Comparison of ENCODE assay signal across 18 cellular contexts in the genomic region with DNA sequence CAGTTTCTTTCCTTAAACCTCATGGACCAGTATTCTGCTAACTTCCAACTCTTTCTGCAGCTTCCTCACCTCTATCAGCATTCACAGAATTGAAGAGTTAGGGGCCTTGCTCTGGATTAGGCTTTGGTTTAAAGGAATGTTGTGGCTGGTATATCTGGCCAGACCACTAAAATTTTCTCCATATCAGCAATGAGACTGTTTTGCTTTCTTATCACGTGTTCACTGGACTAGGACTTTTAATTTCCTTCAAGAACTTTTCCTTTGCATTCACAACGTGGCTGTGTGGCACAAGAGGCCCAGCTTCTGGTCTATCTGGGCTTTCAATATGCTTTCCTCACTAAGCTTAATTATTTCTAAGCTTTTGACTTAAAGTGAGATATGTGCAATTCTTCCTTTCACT. TPM values are rescaled to one million over a fixed set of nuclear protein-coding genes. Genes with fewer than 3 reads are reported as not detected.
A peak's percentile ranks its signal among the peaks of the same experiment; 100 is the strongest.
DNase-seq lines count a peak whose midpoint lies in the region; ATAC-seq, FAIRE-seq and TF ChIP-seq lines count a peak whose summit lies in the region.
"Had no signal": no experiment of that assay in that cellular context is flagged by ENCODE, and none has a peak within 500 bp of the region (broad histone marks: within the 10 kb centered on the region; RNA-seq: fewer than 3 reads in every experiment).

No MANE protein-coding gene starts in this region.

- TF ChIP-seq POLR2A in body of pancreas (IDR thresholded peaks at IDR 0.05), result no peak

- H3K4me3 ChIP-seq in CD4-positive, CD25-positive, alpha-beta regulatory T cell (ENCODE audit: low read depth, low read length), result no peak overlapping the region
- H3K4me3 ChIP-seq in astrocyte (ENCODE audit: insufficient read depth, low read depth, low read length) (no peak overlapping the region), fibroblast of villous mesenchyme (ENCODE audit: low read depth, low read length) (no peak overlapping the region), smooth muscle cell (no peak overlapping the region), body of pancreas (no peak overlapping the region)
- H3K4me3 ChIP-seq: A549 had no signal

- H2AFZ ChIP-seq in astrocyte (ENCODE audit: low read depth, low read length), result no peak overlapping the region
- H2AFZ ChIP-seq in smooth muscle cell (ENCODE audit: low read depth), result no peak overlapping the region

- peaks cover 24% of the 10 kb centered on the region for H3K36me3 ChIP-seq in CD4-positive, CD25-positive, alpha-beta regulatory T cell (ENCODE audit: control insufficient read depth, insufficient read depth, low read length)
- peaks cover 3% of the 10 kb centered on the region for H3K36me3 ChIP-seq in astrocyte (ENCODE audit: insufficient read depth, low read length)
- no peaks in the 10 kb centered on the region for H3K36me3 ChIP-seq in smooth muscle cell (ENCODE audit: low read depth)
- H3K36me3 ChIP-seq in body of pancreas (replicated peaks in 1 of 2; ENCODE audit: insufficient read depth in 1 of 2, low read depth in 2 of 2), result no peaks in the 10 kb centered on the region

- peaks cover 98% of the 10 kb centered on the region for H3K79me2 ChIP-seq in astrocyte (ENCODE audit: insufficient read depth, low read length)
- H3K79me2 ChIP-seq in smooth muscle cell (ENCODE audit: low read depth), result peaks cover 98% of the 10 kb centered on the region

- H3K27me3 Mint-ChIP-seq in CD4-positive, CD25-positive, alpha-beta regulatory T cell, result no peaks in the 10 kb centered on the region
- H3K27me3 Mint-ChIP-seq in astrocyte (ENCODE audit: low read depth, unreplicated experiment), result no peaks in the 10 kb centered on the region

- no peak for ATAC-seq in CD4-positive, CD25-positive, alpha-beta regulatory T cell (ENCODE audit: low read depth in 2 of 2)
- no peak for ATAC-seq in body of pancreas
- ATAC-seq: A549; CD8-positive, alpha-beta T cell had no signal

- H3K4me2 ChIP-seq in astrocyte (ENCODE audit: low read length), result no peak overlapping the region
- H3K4me2 ChIP-seq in smooth muscle cell, result peak overlapping the region; percentile 46
- H3K4me2 ChIP-seq: A549 had no signal

- WGBS in smooth muscle cell (ENCODE audit: low lambda C conversion rate), result 19% methylated on average over 2 of the region's 2 CpGs
- WGBS in body of pancreas, 2 donors, result 34 to 49% methylated on average over 2 of the region's 2 CpGs

- H3K9me3 Mint-ChIP-seq in CD4-positive, CD25-positive, alpha-beta regulatory T cell, result no peaks in the 10 kb centered on the region
- H3K9me3 Mint-ChIP-seq in astrocyte (ENCODE audit: unreplicated experiment), result no peaks in the 10 kb centered on the region

- no peaks in the 10 kb centered on the region for H3K27me3 ChIP-seq in CD4-positive, CD25-positive, alpha-beta regulatory T cell (ENCODE audit: control insufficient read depth, insufficient read depth, low read length)
- H3K27me3 ChIP-seq in astrocyte (ENCODE audit: insufficient read depth, low read length), result no peaks in the 10 kb centered on the region
- no peaks in the 10 kb centered on the region for H3K27me3 ChIP-seq in smooth muscle cell (ENCODE audit: low read depth)
- H3K27me3 ChIP-seq in body of pancreas, result no peaks in the 10 kb centered on the region

- no peak overlapping the region for H3K9ac ChIP-seq in astrocyte (ENCODE audit: low read length)
- H3K9ac ChIP-seq in smooth muscle cell (ENCODE audit: low read depth), result no peak overlapping the region

- peaks cover 33% of the 10 kb centered on the region for H3K4me1 ChIP-seq in CD4-positive, CD25-positive, alpha-beta regulatory T cell (ENCODE audit: control insufficient read depth, insufficient read depth, low read length, poor library complexity, severe bottlenecking)
- H3K4me1 ChIP-seq in astrocyte (ENCODE audit: insufficient read depth, low read length) (no peaks in the 10 kb centered on the region), smooth muscle cell (ENCODE audit: low read depth) (no peaks in the 10 kb centered on the region), body of pancreas (peaks cover 27% of the 10 kb centered on the region)

- no peaks in the 10 kb centered on the region for H3F3A ChIP-seq in smooth muscle cell (ENCODE audit: low read depth)

- peak overlapping the region in 2 of 3 donors; percentile 18 to 78 for H3K27ac Mint-ChIP-seq in CD4-positive, CD25-positive, alpha-beta regulatory T cell
- no peak overlapping the region for H3K27ac Mint-ChIP-seq in astrocyte (ENCODE audit: unreplicated experiment)
- H3K27ac Mint-ChIP-seq: H9 had no signal

- H3K27ac ChIP-seq in CD4-positive, CD25-positive, alpha-beta regulatory T cell (ENCODE audit: insufficient read depth, low read length, poor library complexity, severe bottlenecking), result no peak overlapping the region
- H3K27ac ChIP-seq in astrocyte (ENCODE audit: low read depth, low read length), result no peak overlapping the region
- H3K27ac ChIP-seq in smooth muscle cell (ENCODE audit: low read depth), result no peak overlapping the region
- H3K27ac ChIP-seq in body of pancreas, result no peak overlapping the region
- H3K27ac ChIP-seq: 22Rv1, A549, C4-2B had no signal

- intact Hi-C loops in body of pancreas (cut with DNase I), result no loop called here

- no peak for TF ChIP-seq CTCF in astrocyte (IDR thresholded peaks at IDR 0.05; ENCODE audit: insufficient read depth, low read depth, low read length)
- TF ChIP-seq CTCF in fibroblast of villous mesenchyme (IDR thresholded peaks at IDR 0.05; ENCODE audit: insufficient read depth, low read depth, low read length), result no peak
- no peak for TF ChIP-seq CTCF in smooth muscle cell (IDR thresholded peaks at IDR 0.05; ENCODE audit: borderline replicate concordance, insufficient read depth, poor library complexity, severe bottlenecking)
- TF ChIP-seq CTCF in body of pancreas (IDR thresholded peaks at IDR 0.05), result no peak

- H3K9me3 ChIP-seq in CD4-positive, CD25-positive, alpha-beta regulatory T cell (ENCODE audit: control insufficient read depth in 2 of 2, low read length in 2 of 2), result no peaks in the 10 kb centered on the region
- H3K9me3 ChIP-seq in astrocyte (ENCODE audit: insufficient read depth, low read depth, low read length), result no peaks in the 10 kb centered on the region
- H3K9me3 ChIP-seq in smooth muscle cell (replicated peaks; ENCODE audit: low read depth), result no peaks in the 10 kb centered on the region
- no peaks in the 10 kb centered on the region for H3K9me3 ChIP-seq in body of pancreas
- H3K9me3 ChIP-seq: A549 had no signal

- no peak for FAIRE-seq in astrocyte (lab: Jason Lieb, UNC)
- FAIRE-seq: A549, HTR-8/SVneo had no signal

- DNase-seq in CD4-positive, CD25-positive, alpha-beta regulatory T cell, result no peak
- DNase-seq in astrocyte (ENCODE audit: low read depth) (peak; percentile 44), fibroblast of villous mesenchyme (ENCODE audit: low read depth) (peak; percentile 62), smooth muscle cell (lab: John Stamatoyannopoulos, UW; ENCODE audit: unreplicated experiment) (no peak), KG1 (lab: John Stamatoyannopoulos, UW) (no peak), body of pancreas (no peak), iPS-NIHi11 (ENCODE audit: low spot score) (no peak)
- DNase-seq: AML-193; Calu3; CD8-positive, alpha-beta T cell; DMS79 treated with DMSO at 0.1 percent for 48 hours; GF-D8; GOT3; H9 had no signal

- peaks cover 30% of the 10 kb centered on the region for H3K36me3 Mint-ChIP-seq in CD4-positive, CD25-positive, alpha-beta regulatory T cell
- peaks cover 8% of the 10 kb centered on the region for H3K36me3 Mint-ChIP-seq in astrocyte (ENCODE audit: low read depth, unreplicated experiment)

- peak overlapping the region in 2 of 4 donors; percentile 24 to 69 for H3K4me3 Mint-ChIP-seq in CD4-positive, CD25-positive, alpha-beta regulatory T cell
- H3K4me3 Mint-ChIP-seq in astrocyte (ENCODE audit: unreplicated experiment), result no peak overlapping the region
- H3K4me3 Mint-ChIP-seq: CD8-positive, alpha-beta T cell; H9 had no signal

- peaks cover 34 to 54% (median 39%) of the 10 kb centered on the region in 4 donors for H3K4me1 Mint-ChIP-seq in CD4-positive, CD25-positive, alpha-beta regulatory T cell
- H3K4me1 Mint-ChIP-seq in astrocyte (ENCODE audit: low read depth, unreplicated experiment), result peaks cover 6% of the 10 kb centered on the region

- H4K20me1 ChIP-seq in astrocyte (ENCODE audit: insufficient read depth, low read length) (peaks cover 83% of the 10 kb centered on the region), smooth muscle cell (ENCODE audit: low read depth) (peaks cover 100% of the 10 kb centered on the region)

RNA-seq across cellular contexts. Expression of a gene that starts 33.4 kb away (rescaled TPM):
- total RNA-seq in CD4-positive, CD25-positive, alpha-beta regulatory T cell, result 153 TPM
- 10 to 100 TPM; 65.9 to 85.9 (median 76.4) TPM for polyA plus RNA-seq in CD4-positive, CD25-positive, alpha-beta regulatory T cell
- total RNA-seq in astrocyte (58.8 and 59.6 TPM in 2 replicates), fibroblast of villous mesenchyme (87.0 and 129 TPM in 2 replicates), smooth muscle cell (84.5 and 109 TPM in 2 replicates), body of pancreas (10 to 100 TPM; 41.0 to 42.8 TPM)
- 24.5 and 31.4 TPM in 2 replicates for polyA plus RNA-seq in smooth muscle cell

Comparison
In these comparisons a context has a peak if more than half of its experiments do, and no peak if none do; other contexts are left out.
1. DNase-seq: peak in astrocyte (single experiment) and fibroblast of villous mesenchyme (single experiment); none in CD4-positive, CD25-positive, alpha-beta regulatory T cell (0 of 3), smooth muscle cell (single experiment), KG1 (single experiment), body of pancreas (0 of 4) and iPS-NIHi11 (single experiment).